ENCODE assay signal across 32 cellular contexts in the genomic region with DNA sequence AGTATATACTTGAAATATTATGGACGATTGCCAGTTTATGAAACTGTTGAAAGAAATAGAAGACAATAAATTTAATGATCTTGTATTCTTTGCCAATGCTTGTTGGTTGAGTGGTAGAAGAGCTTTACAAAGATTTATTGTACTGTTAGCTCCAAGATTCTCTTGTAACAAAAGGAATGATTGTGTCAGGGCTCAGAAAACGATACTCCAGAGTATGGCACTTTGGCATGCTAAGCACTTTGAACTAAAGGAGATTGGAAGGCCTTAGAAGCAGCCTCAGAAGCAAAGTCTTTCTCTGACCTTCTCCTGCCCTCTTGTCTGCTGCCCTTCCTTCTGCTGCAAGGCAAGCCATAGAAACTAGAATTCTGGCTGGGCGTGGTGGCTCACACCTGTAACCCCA. TPM values are rescaled to one million over a fixed set of nuclear protein-coding genes. Genes with fewer than 3 reads are reported as not detected.
"Had no signal": no experiment of that assay in that cellular context is flagged by ENCODE, and none has a peak within 500 bp of the region (broad histone marks: within the 10 kb centered on the region; RNA-seq: fewer than 3 reads in every experiment).

No MANE protein-coding gene starts in this region.

- H3K4me2 ChIP-seq: neural progenitor cell had no signal

- H3K27me3 ChIP-seq: ovary, right lobe of liver, sigmoid colon, transverse colon, uterus had no signal

- H3K9ac ChIP-seq: neural progenitor cell, parathyroid adenoma had no signal

- H3K9me3 ChIP-seq: ovary, psoas muscle, right lobe of liver, sigmoid colon, tibial artery, transverse colon, upper lobe of right lung, uterus had no signal

- ATAC-seq: naive thymus-derived CD8-positive, alpha-beta T cell; natural killer cell treated with Interleukin-12 subunit alpha and Interleukin-12 subunit beta and Interleukin-15 and Interleukin-18, amount 100 ng/mL, for 72 hours; psoas muscle; right cardiac atrium; right lobe of liver; stimulated activated memory B cell treated with anti-CD40 and anti-IgM and Interleukin-4, amounts not matched to agents 10 μg/mL and 1 μg/mL and 100 μg/mL, for 72 hours; stimulated activated naive CD8-positive, alpha-beta T cell treated with anti-CD3 and anti-CD28 coated beads, Interleukin-15, amount 100 ng/mL, for 72 hours; stimulated activated naive CD8-positive, alpha-beta T cell treated with anti-CD3 and anti-CD28 coated beads, Interleukin-15, Interleukin-2, amounts not matched to agents 100 U/mL and 50 U/mL, for 24 hours; upper lobe of right lung had no signal

- H3K27ac ChIP-seq: neural progenitor cell, ovary, parathyroid adenoma, psoas muscle, right lobe of liver, sigmoid colon, tibial artery, transverse colon, upper lobe of right lung, uterus had no signal

- H3K4me3 ChIP-seq: neural progenitor cell, ovary, psoas muscle, right lobe of liver, sigmoid colon, tibial artery, transverse colon, upper lobe of right lung, uterus had no signal

- FAIRE-seq: small intestine had no signal

- DNase-seq: naive B cell; naive thymus-derived CD8-positive, alpha-beta T cell; nephron progenitor cell; occipital lobe; ovary; posterior cingulate gyrus; psoas muscle; right cardiac atrium; right lobe of liver; sigmoid colon; small intestine; stimulated activated CD4-positive, alpha-beta T cell treated with anti-CD3 and anti-CD28 coated beads, Interleukin-15, amount 100 ng/mL, for 24 hours; stimulated activated CD4-positive, alpha-beta T cell treated with anti-CD3 and anti-CD28 coated beads, Interleukin-2, amount 100 ng/mL, for 24 hours; stimulated activated CD4-positive, alpha-beta T cell treated with anti-CD3 and anti-CD28 coated beads, Interleukin-2, amount 100 ng/mL, for 48 hours; stimulated activated CD4-positive, alpha-beta T cell treated with anti-CD3 and anti-CD28 coated beads, Interleukin-4, amount 100 ng/mL, for 24 hours; stimulated activated naive CD4-positive, alpha-beta T cell; stimulated activated naive CD8-positive, alpha-beta T cell treated with anti-CD3 and anti-CD28 coated beads, Interleukin-15, amount 100 ng/mL, for 72 hours; stimulated activated naive CD8-positive, alpha-beta T cell treated with anti-CD3 and anti-CD28 coated beads, Interleukin-15, Interleukin-2, amounts not matched to agents 100 U/mL and 50 U/mL, for 24 hours; substantia nigra; tibial artery; transverse colon; upper lobe of right lung; uterus had no signal

- H2AFZ ChIP-seq: neural progenitor cell, parathyroid adenoma had no signal

- H3K36me3 ChIP-seq: neural progenitor cell, ovary, right lobe of liver, sigmoid colon, tibial artery, transverse colon, upper lobe of right lung, uterus had no signal

RNA-seq across cellular contexts. Expression of gene MYH7, which starts 29.8 kb away (rescaled TPM):
- total RNA-seq: naive thymus-derived CD8-positive, alpha-beta T cell; natural killer cell treated with Interleukin-12 subunit alpha and Interleukin-12 subunit beta and Interleukin-15 and Interleukin-18, amount 100 ng/mL, for 72 hours; osteoblast; progenitor cell of endocrine pancreas; renal cortical epithelial cell had no signal
- polyA plus RNA-seq: naive thymus-derived CD8-positive, alpha-beta T cell; urinary bladder had no signal

RNA-seq across cellular contexts. Expression of gene MYH6, which starts 57.2 kb away (rescaled TPM):
- total RNA-seq: naive thymus-derived CD8-positive, alpha-beta T cell; occipital lobe; osteoblast; renal cortical epithelial cell; sigmoid colon; temporal lobe had no signal
- polyA plus RNA-seq: naive thymus-derived CD8-positive, alpha-beta T cell; urinary bladder had no signal
